In the genomic region with DNA sequence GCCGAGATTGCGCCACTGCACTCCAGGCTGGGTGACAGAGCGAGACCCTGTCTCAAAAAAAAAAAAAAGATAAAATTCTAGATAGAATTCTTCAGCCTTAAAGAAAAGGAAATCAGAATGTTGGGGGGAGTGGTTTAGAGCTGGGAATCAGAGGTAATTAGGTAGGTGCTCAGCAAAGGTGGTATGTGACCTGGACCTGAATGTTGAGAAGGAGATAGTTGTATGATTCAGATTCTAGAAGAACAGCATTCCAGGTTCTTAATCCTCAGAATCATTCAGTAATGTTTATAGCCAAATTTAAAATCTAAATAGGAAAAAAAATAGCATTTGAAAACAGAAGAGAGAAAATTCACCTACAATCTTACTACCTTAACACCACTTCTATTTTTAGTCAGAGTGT, we compare ENCODE assay signal across 20 cellular contexts.
"Had no signal": no experiment of that assay in that cellular context is flagged by ENCODE, and none has a peak within 500 bp of the region (broad histone marks: within the 10 kb centered on the region; RNA-seq: fewer than 3 reads in every experiment).

No MANE protein-coding gene starts in this region.

- H3K27ac Mint-ChIP-seq: dendritic cell treated with granulocyte-macrophage colony-stimulating factor and Interleukin-4, amounts not matched to agents 40 ng/mL and 50 ng/mL, for 4 days; effector memory CD8-positive, alpha-beta T cell; natural killer cell treated with Interleukin-12 subunit alpha and Interleukin-12 subunit beta and Interleukin-15 and Interleukin-18, amount 100 ng/mL, for 72 hours; progenitor cell of endocrine pancreas; stimulated activated effector memory CD8-positive, alpha-beta T cell treated with anti-CD3 and anti-CD28 coated beads, Interleukin-12 subunit alpha, Interleukin-12 subunit beta, amount 100 ng/mL, for 72 hours had no signal

- H3K27me3 ChIP-seq: heart left ventricle, pancreas, tibial artery, upper lobe of right lung, vagina had no signal

- ATAC-seq: effector memory CD8-positive, alpha-beta T cell; left colon; natural killer cell treated with Interleukin-12 subunit alpha and Interleukin-12 subunit beta and Interleukin-15 and Interleukin-18, amount 100 ng/mL, for 72 hours; pancreas; stimulated activated effector memory CD8-positive, alpha-beta T cell treated with anti-CD3 and anti-CD28 coated beads, Interleukin-12 subunit alpha, Interleukin-12 subunit beta, amount 100 ng/mL, for 72 hours; stimulated activated naive CD8-positive, alpha-beta T cell treated with anti-CD3 and anti-CD28 coated beads, Interleukin-15, Interleukin-2, amounts not matched to agents 100 U/mL and 50 U/mL, for 24 hours; upper lobe of right lung had no signal

- H3K36me3 Mint-ChIP-seq: natural killer cell treated with Interleukin-12 subunit alpha and Interleukin-12 subunit beta and Interleukin-15 and Interleukin-18, amount 100 ng/mL, for 72 hours; stimulated activated effector memory CD8-positive, alpha-beta T cell treated with anti-CD3 and anti-CD28 coated beads, Interleukin-12 subunit alpha, Interleukin-12 subunit beta, amount 100 ng/mL, for 72 hours had no signal

- H3K9me3 ChIP-seq: heart left ventricle, pancreas, tibial artery, upper lobe of right lung, vagina had no signal

- H3K4me1 ChIP-seq: vagina had no signal

- H3K4me1 Mint-ChIP-seq: stimulated activated effector memory CD8-positive, alpha-beta T cell treated with anti-CD3 and anti-CD28 coated beads, Interleukin-12 subunit alpha, Interleukin-12 subunit beta, amount 100 ng/mL, for 72 hours had no signal

- H3K36me3 ChIP-seq: heart left ventricle, pancreas, tibial artery, upper lobe of right lung, vagina had no signal

- H3K4me3 Mint-ChIP-seq: dendritic cell treated with granulocyte-macrophage colony-stimulating factor and Interleukin-4, amounts not matched to agents 40 ng/mL and 50 ng/mL, for 4 days; effector memory CD8-positive, alpha-beta T cell; natural killer cell treated with Interleukin-12 subunit alpha and Interleukin-12 subunit beta and Interleukin-15 and Interleukin-18, amount 100 ng/mL, for 72 hours; stimulated activated effector memory CD8-positive, alpha-beta T cell treated with anti-CD3 and anti-CD28 coated beads, Interleukin-12 subunit alpha, Interleukin-12 subunit beta, amount 100 ng/mL, for 72 hours had no signal

- H3K27ac ChIP-seq: pancreas, tibial artery, upper lobe of right lung, vagina had no signal

- DNase-seq: effector memory CD8-positive, alpha-beta T cell; erythroblast; foreskin melanocyte; heart left ventricle; hippocampal formation; left colon; occipital lobe; pancreas; small intestine; stimulated activated CD4-positive, alpha-beta T cell treated with anti-CD3 and anti-CD28 coated beads, Interleukin-12 subunit alpha, Interleukin-12 subunit beta, amount 100 ng/mL, for 4 hours; stimulated activated CD4-positive, alpha-beta T cell treated with anti-CD3 and anti-CD28 coated beads, Interleukin-2, amount 100 ng/mL, for 48 hours; stimulated activated naive CD8-positive, alpha-beta T cell treated with anti-CD3 and anti-CD28 coated beads, Interleukin-15, Interleukin-2, amounts not matched to agents 100 U/mL and 50 U/mL, for 24 hours; tibial artery; upper lobe of right lung had no signal

- FAIRE-seq: colon, pancreas, small intestine had no signal

- H3K9me3 Mint-ChIP-seq: dendritic cell treated with granulocyte-macrophage colony-stimulating factor and Interleukin-4, amounts not matched to agents 40 ng/mL and 50 ng/mL, for 4 days; effector memory CD8-positive, alpha-beta T cell; natural killer cell treated with Interleukin-12 subunit alpha and Interleukin-12 subunit beta and Interleukin-15 and Interleukin-18, amount 100 ng/mL, for 72 hours; stimulated activated effector memory CD8-positive, alpha-beta T cell treated with anti-CD3 and anti-CD28 coated beads, Interleukin-12 subunit alpha, Interleukin-12 subunit beta, amount 100 ng/mL, for 72 hours had no signal

- H3K4me3 ChIP-seq: heart left ventricle, pancreas, tibial artery, upper lobe of right lung, vagina had no signal

- H3K27me3 Mint-ChIP-seq: dendritic cell treated with granulocyte-macrophage colony-stimulating factor and Interleukin-4, amounts not matched to agents 40 ng/mL and 50 ng/mL, for 4 days; effector memory CD8-positive, alpha-beta T cell; progenitor cell of endocrine pancreas had no signal
